ENCODE assay signal across 8 cellular contexts in genomic region chr9:129111762-129112151, GRCh38. TPM values are rescaled to one million over a fixed set of nuclear protein-coding genes. Genes with fewer than 3 reads are reported as not detected.
DNase-seq lines count a peak whose midpoint lies in the region; ATAC-seq and TF ChIP-seq lines count a peak whose summit lies in the region.

No MANE protein-coding gene starts in this region.

- TF ChIP-seq CTCF in GM12864 (IDR thresholded peaks at IDR 0.05; ENCODE audit: low read depth, low read length, missing control alignments) (no peak), left lung (IDR thresholded peaks at IDR 0.05) (no peak)

- intact Hi-C loops in left lung (cut with DNase I), result no loop called here

- ATAC-seq in left lung, result peak; percentile 7
- ATAC-seq in GM21447 (IDR thresholded peaks at IDR 0.05; ENCODE audit: unreplicated experiment), result no peak

- H3K36me3 ChIP-seq in HUES6 (ENCODE audit: control insufficient read depth, insufficient read depth, low read length) (no peaks in the 10 kb centered on the region), left lung (peaks cover 0 to 8% of the 10 kb centered on the region in 2 donors)

- peak overlapping the region; percentile 92 for H3K9ac ChIP-seq in HUES6 (ENCODE audit: low read length)

- H3K27ac ChIP-seq in HUES6 (ENCODE audit: low read depth, low read length), result peak overlapping the region; percentile 90
- H3K27ac ChIP-seq in cingulate gyrus (ENCODE audit: low read depth, low read length), result peak overlapping the region; percentile 97
- peak overlapping the region; percentile 92 to 95 for H3K27ac ChIP-seq in left lung

- H3K27me3 ChIP-seq in HUES6 (ENCODE audit: control insufficient read depth, insufficient read depth, low read length) (peaks cover 17% of the 10 kb centered on the region), left lung (no peaks in the 10 kb centered on the region)

- no peaks in the 10 kb centered on the region for H3K9me3 ChIP-seq in HUES6 (ENCODE audit: control insufficient read depth, insufficient read depth, low read depth, low read length)
- H3K9me3 ChIP-seq in left lung, result no peaks in the 10 kb centered on the region

- H3K4me1 ChIP-seq in HUES6 (ENCODE audit: control insufficient read depth, insufficient read depth, low read length), result peaks cover 8% of the 10 kb centered on the region; the same call in 1 of the 2 replicates
- peaks cover 15 to 50% of the 10 kb centered on the region in 2 donors for H3K4me1 ChIP-seq in left lung

- DNase-seq in GM12864 (ENCODE audit: low read depth) (no peak), SKM-1 treated with dmso at 0.1 percent for 144 hours (lab: John Stamatoyannopoulos, UW; ENCODE audit: unreplicated experiment) (peak; percentile 10), left lung (peak in 1 of 2 donors; percentile 54), NCI-H2029 (lab: John Stamatoyannopoulos, UW) (no peak)
- peak; percentile 9 for DNase-seq in stimulated activated CD8-positive, alpha-beta memory T cell treated with anti-CD3 and anti-CD28 coated beads, Interleukin-7, amount 100 ng/mL, for 48 hours (ENCODE audit: extremely low read depth in 1 of 2, low read depth in 1 of 2)

- H3K4me3 ChIP-seq in GM12864 (ENCODE audit: low read depth, low read length), result peak overlapping the region; percentile 81
- H3K4me3 ChIP-seq in HUES6 (ENCODE audit: low read depth, low read length), result peak overlapping the region; percentile 74
- H3K4me3 ChIP-seq in left lung, result peak overlapping the region; percentile 85

RNA-seq across cellular contexts. Expression of gene PTPA, which starts 0.5 kb away (rescaled TPM):
- total RNA-seq in left lung, result 100 to 1,000 TPM; 132 to 138 TPM

RNA-seq across cellular contexts. Expression of gene CRAT, which starts 1.2 kb away (rescaled TPM):
- total RNA-seq in left lung, result 10 to 100 TPM; 16.8 to 33.2 TPM

RNA-seq across cellular contexts. Expression of gene DOLPP1, which starts 30.8 kb away (rescaled TPM):
- 10 to 100 TPM; 14.7 to 19.6 TPM for total RNA-seq in left lung

Comparison
In these comparisons a context has a peak if more than half of its experiments do, and no peak if none do; other contexts are left out.
1. DNase-seq: peak in SKM-1 treated with dmso at 0.1 percent for 144 hours (single experiment) and stimulated activated CD8-positive, alpha-beta memory T cell treated with anti-CD3 and anti-CD28 coated beads, Interleukin-7, amount 100 ng/mL, for 48 hours (2 of 2); none in GM12864 (single experiment) and NCI-H2029 (single experiment).
2. Peak in every context shown above with its lines, with median percentiles within 50 percentile points of each other: H3K4me3 ChIP-seq and H3K27ac ChIP-seq.